8 cellular contexts compared by ENCODE assay signal in genomic region chr1:224856973-224857372, GRCh38.
"Had no signal": no experiment of that assay in that cellular context is flagged by ENCODE, and none has a peak within 500 bp of the region (broad histone marks: within the 10 kb centered on the region; RNA-seq: fewer than 3 reads in every experiment).

No MANE protein-coding gene starts in this region.

- H2AFZ ChIP-seq: GM23248 had no signal

- H3K9me3 ChIP-seq: HAP-1 had no signal

- H3K36me3 ChIP-seq: HAP-1 had no signal

- H3K4me3 ChIP-seq: GM23248, HAP-1 had no signal

- FAIRE-seq: H54 had no signal

- DNase-seq: GM23248, GOT3, HFFc6, KG1 had no signal

- H3K9ac ChIP-seq: GM23248 had no signal

- H3K4me1 ChIP-seq: HAP-1 had no signal

- H3K27ac ChIP-seq: GM23248, HL-60 had no signal

- ATAC-seq: HCT116 had no signal
